Comparison of ENCODE assay signal across 29 cellular contexts in the genomic region with DNA sequence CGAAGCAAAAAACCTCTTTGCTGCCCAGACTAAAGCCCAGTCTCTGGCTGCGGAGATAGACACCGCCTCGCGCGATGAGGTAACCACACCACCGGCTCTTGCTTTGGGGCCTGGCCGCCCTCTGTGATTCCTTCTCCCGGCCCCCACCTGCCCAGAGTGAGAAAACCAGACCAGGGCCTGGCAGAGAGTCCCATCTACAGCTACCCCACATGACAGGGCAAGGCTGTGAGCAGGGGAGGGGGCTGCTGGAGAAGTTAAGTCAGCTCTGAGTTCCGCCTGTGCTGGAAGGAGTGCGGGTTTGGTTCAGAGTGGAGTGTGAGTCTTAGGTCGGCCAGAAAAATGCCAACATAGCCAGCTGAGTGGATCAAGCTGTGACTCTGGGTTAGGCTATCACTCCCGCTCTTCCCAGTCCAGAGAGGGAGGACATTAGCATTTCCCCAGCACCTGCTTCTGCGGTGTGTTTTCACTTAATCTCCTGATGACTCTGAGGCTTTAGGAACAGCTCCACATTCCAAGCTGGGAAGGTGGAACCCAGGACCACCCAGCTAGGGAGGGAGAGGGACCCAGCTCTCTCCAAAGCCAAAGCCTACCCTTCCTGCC.
"Had no signal": no experiment of that assay in that cellular context is flagged by ENCODE, and none has a peak within 500 bp of the region (broad histone marks: within the 10 kb centered on the region; RNA-seq: fewer than 3 reads in every experiment).

No MANE protein-coding gene starts in this region.

- H3K27me3 ChIP-seq: Peyer's patch had no signal

- H3K4me1 Mint-ChIP-seq: activated T-helper 17 cell treated with anti-CD3 and anti-CD28 coated beads, Interleukin-2, amount 50 U/mL, for 72 hours had no signal

- H3K9me3 ChIP-seq: Peyer's patch had no signal

- H3K4me3 Mint-ChIP-seq: activated CD4-positive, alpha-beta memory T cell treated with anti-CD3 and anti-CD28 coated beads, Interleukin-2, amount 10 ng/mL, durations not matched to agents 7 days and 5 days; activated naive CD4-positive, alpha-beta T cell treated with anti-CD3 and anti-CD28 coated beads for 36 hours; activated naive CD8-positive, alpha-beta T cell; activated T-helper 17 cell treated with anti-CD3 and anti-CD28 coated beads, Interleukin-2, amount 50 U/mL, for 72 hours; brain; T-helper 17 cell had no signal

- H3K4me3 ChIP-seq: Peyer's patch had no signal

- H3K9me3 Mint-ChIP-seq: activated CD4-positive, alpha-beta memory T cell treated with anti-CD3 and anti-CD28 coated beads, Interleukin-2, amount 10 ng/mL, durations not matched to agents 7 days and 5 days; activated naive CD4-positive, alpha-beta T cell treated with anti-CD3 and anti-CD28 coated beads for 36 hours; activated T-helper 17 cell treated with anti-CD3 and anti-CD28 coated beads, Interleukin-2, amount 50 U/mL, for 72 hours; brain; IgD-negative memory B cell had no signal

- H3K36me3 Mint-ChIP-seq: activated naive CD8-positive, alpha-beta T cell; IgD-negative memory B cell had no signal

- H3K27ac ChIP-seq: Peyer's patch, RWPE1 had no signal

- H3K27ac Mint-ChIP-seq: activated CD4-positive, alpha-beta memory T cell treated with anti-CD3 and anti-CD28 coated beads, Interleukin-2, amount 10 ng/mL, durations not matched to agents 7 days and 5 days; activated naive CD4-positive, alpha-beta T cell treated with anti-CD3 and anti-CD28 coated beads for 36 hours; activated naive CD8-positive, alpha-beta T cell; activated T-helper 17 cell treated with anti-CD3 and anti-CD28 coated beads, Interleukin-2, amount 50 U/mL, for 72 hours; IgD-negative memory B cell had no signal

- DNase-seq: activated CD4-positive, alpha-beta memory T cell treated with anti-CD3 and anti-CD28 coated beads, Interleukin-2, amount 10 ng/mL, durations not matched to agents 7 days and 5 days; activated CD4-positive, alpha-beta T cell treated with anti-CD3 and anti-CD28 coated beads, Interleukin-2, amount 50 U/mL, for 1 hour; activated CD4-positive, CD25-positive, alpha-beta regulatory T cell; activated gamma-delta T cell; activated naive CD4-positive, alpha-beta T cell treated with anti-CD3 and anti-CD28 coated beads for 36 hours; activated T-cell treated with anti-CD3 and anti-CD28 coated beads for 4 hours; activated T-cell treated with anti-CD3 and anti-CD28 coated beads, Interleukin-2, amount 50 U/mL, for 48 hours; amygdala; KG1; MV-4-11; NCI-H1092 treated with DMSO at 0.1 percent for 48 hours; NCI-H1417 treated with DMSO at 0.1 percent for 48 hours; NCI-H1694; NCI-H2029; NCI-H2107; NCI-H345; NCI-H510A; NCI-H526 treated with DMSO at 0.1 percent for 48 hours; NCI-H82; NK-92 treated with Interleukin-12 subunit alpha and Interleukin-12 subunit beta, amount 100 ng/mL, for 24 hours; SHP77; T-helper 17 cell; T-helper 9 cell had no signal

- H3K27me3 Mint-ChIP-seq: activated CD4-positive, alpha-beta memory T cell treated with anti-CD3 and anti-CD28 coated beads, Interleukin-2, amount 10 ng/mL, durations not matched to agents 7 days and 5 days; activated naive CD8-positive, alpha-beta T cell; activated T-helper 17 cell treated with anti-CD3 and anti-CD28 coated beads, Interleukin-2, amount 50 U/mL, for 72 hours; brain; IgD-negative memory B cell; T-helper 17 cell had no signal
